Comparison of ENCODE assay signal across 1 cellular context in genomic region chr6:53055873-53056272, GRCh38.
A peak's percentile ranks its signal among the peaks of the same experiment; 100 is the strongest.
TF ChIP-seq lines count a peak whose summit lies in the region.

No MANE protein-coding gene starts in this region.

TF ChIP-seq in HepG2, 621 proteins besides CTCF, POLR2A, EP300 and RAD21:
- TF ChIP-seq ZNF570 (CRISPR knock-in tag; IDR thresholded peaks at IDR 0.05; ENCODE audit: borderline replicate concordance) (no peak), CEBPB (IDR thresholded peaks at IDR 0.05; ENCODE audit: borderline replicate concordance, low read depth, low read length) (peak; percentile 76; the same call in 1 of the 2 replicates), ZNF367 (CRISPR knock-in tag; IDR thresholded peaks at IDR 0.05; ENCODE audit: borderline replicate concordance) (no peak), ARID5B (CRISPR knock-in tag; IDR thresholded peaks at IDR 0.05) (0 out of 2 replicates have a peak, but pooled peaks have one; percentile 28), U2AF1 (optimal IDR thresholded peaks at IDR 0.05; ENCODE audit: low read depth, low read length) (no peak), ZNF17 (CRISPR knock-in tag; IDR thresholded peaks at IDR 0.05) (no peak), ZNF703 (CRISPR knock-in tag; IDR thresholded peaks at IDR 0.05; ENCODE audit: borderline replicate concordance) (no peak), ZNF264 (CRISPR knock-in tag; IDR thresholded peaks at IDR 0.05) (no peak), TFE3 (CRISPR knock-in tag; IDR thresholded peaks at IDR 0.05) (no peak), ZBTB14 (CRISPR knock-in tag; IDR thresholded peaks at IDR 0.05) (no peak), E2F5 (CRISPR knock-in tag; conservative IDR thresholded peaks at IDR 0.05) (no peak), HCFC1 (IDR thresholded peaks at IDR 0.05; ENCODE audit: low read depth, low read length) (no peak), MAFF (IDR thresholded peaks at IDR 0.05; ENCODE audit: low read depth, low read length) (peak; percentile 41; the same call in 1 of the 2 replicates), PHF5A (CRISPR knock-in tag; IDR thresholded peaks at IDR 0.05; ENCODE audit: low read depth, unreplicated experiment) (no peak), FOXP4 (CRISPR knock-in tag; IDR thresholded peaks at IDR 0.05) (no peak; the same call in 1 of the 2 replicates), ASH2L (IDR thresholded peaks at IDR 0.05; ENCODE audit: insufficient read length, low read depth, low read length) (peak; percentile 4), ZNF260 (CRISPR knock-in tag; IDR thresholded peaks at IDR 0.05; ENCODE audit: borderline replicate concordance, low read depth) (no peak), ZBTB39 (CRISPR knock-in tag; IDR thresholded peaks at IDR 0.05) (no peak), ZBTB21 (CRISPR knock-in tag; IDR thresholded peaks at IDR 0.05) (no peak), ZNF577 (CRISPR knock-in tag; IDR thresholded peaks at IDR 0.05; ENCODE audit: borderline replicate concordance, low read depth) (no peak), SOX6 (IDR thresholded peaks at IDR 0.05) (no peak), SOX6 (CRISPR knock-in tag; IDR thresholded peaks at IDR 0.05) (0 out of 2 replicates have a peak, but pooled peaks have one; percentile 13), MAFK (conservative IDR thresholded peaks at IDR 0.05 in 1 of 2, IDR thresholded peaks at IDR 0.05 in 1 of 2; ENCODE audit: low read length in 2 of 2) (peak; percentile 60 to 68)
TF ChIP-seq in HepG2: peak in this region for 6.
